In the genomic region with DNA sequence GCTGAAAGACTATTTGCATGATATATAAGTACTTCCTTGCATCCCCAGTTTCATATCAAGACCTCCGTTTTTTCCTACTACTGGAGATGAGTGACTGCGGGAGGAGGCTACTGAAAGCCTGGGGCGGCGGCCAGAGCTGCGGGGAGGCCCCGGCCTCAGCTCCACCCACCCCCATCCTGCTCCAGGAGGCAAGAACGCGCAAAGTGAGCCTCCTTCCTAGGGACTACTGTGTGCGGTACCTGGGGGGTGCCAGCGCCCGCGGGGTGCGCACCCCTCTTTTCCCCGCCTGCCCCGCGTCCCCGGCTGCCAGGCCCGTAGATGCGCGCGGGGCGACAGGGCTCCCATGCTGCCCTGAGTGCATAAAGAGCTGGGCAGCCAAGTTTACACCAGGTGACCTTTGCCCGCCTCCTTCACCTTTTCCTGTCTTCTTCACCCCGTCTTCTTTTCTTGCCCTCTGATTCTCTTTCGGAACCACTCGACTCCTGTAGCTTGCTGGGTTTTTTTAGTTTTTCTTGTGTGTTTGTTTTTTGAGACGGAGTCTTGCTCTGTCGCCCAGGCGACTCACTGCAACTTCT, we compare ENCODE assay signal across 8 cellular contexts. TPM values are rescaled to one million over a fixed set of nuclear protein-coding genes. Genes with fewer than 3 reads are reported as not detected.
DNase-seq lines count a peak whose midpoint lies in the region; ATAC-seq and TF ChIP-seq lines count a peak whose summit lies in the region.

No MANE protein-coding gene starts in this region.

- H3K4me2 ChIP-seq in SU-DHL-6 (ENCODE audit: low read depth, low read length, poor library complexity, severe bottlenecking) (peak overlapping the region; percentile 95), fibroblast of lung (ENCODE audit: extremely low read depth, insufficient read depth, low read length) (peak overlapping the region; percentile 79)

- no peak overlapping the region for H2AFZ ChIP-seq in SU-DHL-6 (ENCODE audit: low read depth, low read length, severe bottlenecking)
- H2AFZ ChIP-seq in fibroblast of lung (ENCODE audit: low read length): peak overlapping the region; percentile 74

- DNase-seq in EH (ENCODE audit: low read depth): peak; percentile 7
- DNase-seq in fibroblast of lung (ENCODE audit: low read depth in 2 of 2): peak; percentile 27
- peak; percentile 10 for DNase-seq in retina
- no peak for DNase-seq in NCI-H1092 treated with DMSO at 0.1 percent for 48 hours (lab: John Stamatoyannopoulos, UW)
- DNase-seq in omental fat pad (ENCODE audit: low spot score): no peak
- DNase-seq in occipital lobe (lab: John Stamatoyannopoulos, UW): no peak

- H3F3A ChIP-seq in SU-DHL-6 (ENCODE audit: insufficient read depth): no peaks in the 10 kb centered on the region

- H3K27ac ChIP-seq in SU-DHL-6 (ENCODE audit: low read depth, low read length) (no peak overlapping the region), fibroblast of lung (ENCODE audit: insufficient read depth, low read length) (no peak overlapping the region)

- H3K9ac ChIP-seq in SU-DHL-6 (ENCODE audit: low read length): no peak overlapping the region
- H3K9ac ChIP-seq in fibroblast of lung (ENCODE audit: insufficient read depth, low read length): no peak overlapping the region

- H3K27me3 ChIP-seq in SU-DHL-6 (ENCODE audit: low read length): no peaks in the 10 kb centered on the region
- no peaks in the 10 kb centered on the region for H3K27me3 ChIP-seq in fibroblast of lung (ENCODE audit: control insufficient read depth, insufficient read depth, low read length)

- H3K4me3 ChIP-seq in SU-DHL-6 (ENCODE audit: insufficient read depth, low read length, poor library complexity, severe bottlenecking): no peak overlapping the region
- H3K4me3 ChIP-seq in fibroblast of lung (replicated peaks in 1 of 4; ENCODE audit: control extremely low read depth in 1 of 4, insufficient read depth in 1 of 4, low read depth in 3 of 4, low read length in 4 of 4): peak overlapping the region in 2 of 4 experiments; percentile 31 to 48

- H3K79me2 ChIP-seq in SU-DHL-6 (ENCODE audit: insufficient read depth, low read length): peaks cover 10% of the 10 kb centered on the region; the same call in 1 of the 2 replicates
- peaks cover 7% of the 10 kb centered on the region for H3K79me2 ChIP-seq in fibroblast of lung (ENCODE audit: control insufficient read depth, insufficient read depth, low read length)

- H3K9me3 ChIP-seq in SU-DHL-6 (ENCODE audit: insufficient read depth, low read length) (no peaks in the 10 kb centered on the region), fibroblast of lung (ENCODE audit: control insufficient read depth, insufficient read depth, low read depth, low read length) (no peaks in the 10 kb centered on the region)

- no peaks in the 10 kb centered on the region for H3K4me1 ChIP-seq in fibroblast of lung (ENCODE audit: control insufficient read depth, extremely low read depth, insufficient read depth, low read length)

- ATAC-seq in omental fat pad (ENCODE audit: low FRiP score) (no peak), GM19035 (IDR thresholded peaks at IDR 0.05; ENCODE audit: unreplicated experiment) (no peak)

- H4K20me1 ChIP-seq in SU-DHL-6 (ENCODE audit: low read depth, low read length) (no peaks in the 10 kb centered on the region), fibroblast of lung (ENCODE audit: control insufficient read depth, extremely low read depth, insufficient read depth, low read length) (no peaks in the 10 kb centered on the region)

- no peaks in the 10 kb centered on the region for H3K9me2 ChIP-seq in SU-DHL-6 (replicated peaks; ENCODE audit: insufficient read depth, low read length)

- H3K36me3 ChIP-seq in SU-DHL-6 (ENCODE audit: low read length) (no peaks in the 10 kb centered on the region), fibroblast of lung (ENCODE audit: control insufficient read depth, insufficient read depth, low read length) (no peaks in the 10 kb centered on the region)

- no peak for TF ChIP-seq CTCF in SU-DHL-6 (IDR thresholded peaks at IDR 0.05; ENCODE audit: insufficient read depth, low read length, poor library complexity, severe bottlenecking)
- no peak for TF ChIP-seq CTCF in fibroblast of lung (conservative IDR thresholded peaks at IDR 0.05 in 1 of 2, IDR thresholded peaks at IDR 0.05 in 1 of 2; ENCODE audit: low read depth in 1 of 2, low read length in 2 of 2)
- no peak for TF ChIP-seq CTCF in omental fat pad (IDR thresholded peaks at IDR 0.05)

RNA-seq across cellular contexts. Expression of gene USF3, which starts 2.5 kb away (rescaled TPM):
- total RNA-seq in fibroblast of lung (5.9 and 8.9 TPM in 2 replicates), omental fat pad (10 to 100 TPM; 19.7 to 37.7 (median 27.2) TPM), occipital lobe (21.5 TPM)
- 13.0 and 15.8 TPM in 2 replicates for polyA plus RNA-seq in fibroblast of lung
- polyA plus RNA-seq in fibroblast of lung (2012): 3.3 and 4.9 TPM in 2 replicates
- 11.3 and 11.6 TPM in 2 replicates for polyA minus RNA-seq in fibroblast of lung (ENCODE audit: low replicate concordance)

RNA-seq across cellular contexts. Expression of gene NAA50, which starts 47.1 kb away (rescaled TPM):
- total RNA-seq in fibroblast of lung (232 and 252 TPM in 2 replicates), omental fat pad (100 to 1,000 TPM in 3 of 4 donors, 10 to 100 TPM in 1; 64.9 to 185 (median 171) TPM), occipital lobe (86.4 TPM)
- polyA plus RNA-seq in fibroblast of lung: 150 and 189 TPM in 2 replicates
- polyA plus RNA-seq in fibroblast of lung (2012): 119 and 178 TPM in 2 replicates
- polyA minus RNA-seq in fibroblast of lung (ENCODE audit: low replicate concordance): 18.6 and 22.7 TPM in 2 replicates

RNA-seq across cellular contexts. Expression of gene ATP6V1A, which starts 47.9 kb away (rescaled TPM):
- total RNA-seq in fibroblast of lung (125 and 213 TPM in 2 replicates), omental fat pad (10 to 100 TPM; 47.0 to 53.4 (median 50.1) TPM), occipital lobe (218 TPM)
- 75.7 and 80.6 TPM in 2 replicates for polyA plus RNA-seq in fibroblast of lung
- 50.8 and 52.2 TPM in 2 replicates for polyA plus RNA-seq in fibroblast of lung (2012)
- polyA minus RNA-seq in fibroblast of lung (ENCODE audit: low replicate concordance): 22.9 and 28.1 TPM in 2 replicates

Comparison
In these comparisons a context has a peak if more than half of its experiments do, and no peak if none do; other contexts are left out.
1. DNase-seq: peak in EH (single experiment), fibroblast of lung (2 of 2) and retina (single experiment); none in NCI-H1092 treated with DMSO at 0.1 percent for 48 hours (single experiment), omental fat pad (single experiment) and occipital lobe (single experiment).